Comparison of ENCODE assay signal across 8 cellular contexts in the genomic region with DNA sequence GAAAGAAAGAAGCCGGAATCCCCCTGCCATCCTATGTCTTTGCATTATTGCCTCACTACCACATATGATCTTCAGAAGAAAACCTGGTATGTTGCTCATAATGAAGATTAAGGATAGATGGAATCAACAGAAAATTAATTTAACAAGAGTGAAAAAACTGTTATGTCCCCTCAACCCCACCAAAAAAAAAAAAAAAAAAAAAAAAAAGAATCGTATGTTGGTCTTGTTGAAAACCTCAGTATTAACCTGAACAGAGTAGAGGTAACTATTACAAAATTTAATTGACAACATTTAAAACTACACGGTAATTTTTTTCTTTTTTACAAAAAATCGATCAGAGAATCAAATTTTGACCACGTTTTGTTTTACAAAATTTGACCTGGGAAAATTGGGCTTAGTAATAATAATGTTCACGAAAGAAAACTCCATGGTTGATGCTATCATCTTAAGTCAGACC. TPM values are rescaled to one million over a fixed set of nuclear protein-coding genes. Genes with fewer than 3 reads are reported as not detected.
DNase-seq lines count a peak whose midpoint lies in the region; ATAC-seq and TF ChIP-seq lines count a peak whose summit lies in the region.

No MANE protein-coding gene starts in this region.

- H3K27me3 ChIP-seq in right lobe of liver: no peaks in the 10 kb centered on the region
- H3K27me3 ChIP-seq in thyroid gland: no peaks in the 10 kb centered on the region

- H3K27me3 Mint-ChIP-seq in activated CD8-positive, alpha-beta memory T cell treated with anti-CD3 and anti-CD28 coated beads, Interleukin-2, amount 10 ng/mL, durations not matched to agents 7 days and 5 days: no peaks in the 10 kb centered on the region

- H3K27ac Mint-ChIP-seq in activated CD8-positive, alpha-beta memory T cell treated with anti-CD3 and anti-CD28 coated beads, Interleukin-2, amount 10 ng/mL, durations not matched to agents 7 days and 5 days: peak overlapping the region; percentile 98

- no peaks in the 10 kb centered on the region for H3K9me3 ChIP-seq in right lobe of liver
- H3K9me3 ChIP-seq in thyroid gland: no peaks in the 10 kb centered on the region

- 23% methylated on average over 6 of the region's 6 CpGs for WGBS in right lobe of liver (ENCODE audit: insufficient coverage, low coverage, low lambda C conversion rate, missing lambda C conversion rate)
- WGBS in thyroid gland, 2 donors: 23 to 31% methylated on average over 6 of the region's 6 CpGs

- no peaks in the 10 kb centered on the region for H3K9me3 Mint-ChIP-seq in activated CD8-positive, alpha-beta memory T cell treated with anti-CD3 and anti-CD28 coated beads, Interleukin-2, amount 10 ng/mL, durations not matched to agents 7 days and 5 days (ENCODE audit: low read depth)

- H3K4me1 Mint-ChIP-seq in activated CD8-positive, alpha-beta memory T cell treated with anti-CD3 and anti-CD28 coated beads, Interleukin-2, amount 10 ng/mL, durations not matched to agents 7 days and 5 days: peaks cover 22% of the 10 kb centered on the region

- peak overlapping the region; percentile 96 for H3K4me3 Mint-ChIP-seq in activated CD8-positive, alpha-beta memory T cell treated with anti-CD3 and anti-CD28 coated beads, Interleukin-2, amount 10 ng/mL, durations not matched to agents 7 days and 5 days

- in situ Hi-C loops in astrocyte of the cerebellum (cut with HindIII; ENCODE audit: low sequenced_read_pairs): no loop called here

- no peak for DNase-seq in activated CD8-positive, alpha-beta memory T cell treated with anti-CD3 and anti-CD28 coated beads, Interleukin-2, amount 10 ng/mL, durations not matched to agents 7 days and 5 days
- no peak for DNase-seq in activated CD8-positive, alpha-beta memory T cell treated with anti-CD3 and anti-CD28 coated beads, Interleukin-2, amount 50 U/mL, for 48 hours
- DNase-seq in astrocyte of the cerebellum (ENCODE audit: low read depth) (no peak), right lobe of liver (no peak), thyroid gland (no peak), AG20443 (ENCODE audit: low spot score) (no peak), NCI-H510A (lab: John Stamatoyannopoulos, UW) (no peak)

- H3K36me3 Mint-ChIP-seq in activated CD8-positive, alpha-beta memory T cell treated with anti-CD3 and anti-CD28 coated beads, Interleukin-2, amount 10 ng/mL, durations not matched to agents 7 days and 5 days: peaks cover 33% of the 10 kb centered on the region

- intact Hi-C loops in right lobe of liver (cut with DNase I): loop anchor here in 1 of 2 donors (5.0 kb wide), 1 partner anchor 100 kb away; no protein-coding TSS in a partner anchor
- intact Hi-C loops in thyroid gland (cut with DNase I): no loop called here

- H3K36me3 ChIP-seq in right lobe of liver (peaks cover 0 to 13% (median 0%) of the 10 kb centered on the region in 4 donors), thyroid gland (no peaks in the 10 kb centered on the region)

- no peak for TF ChIP-seq CTCF in astrocyte of the cerebellum (IDR thresholded peaks at IDR 0.05; ENCODE audit: low read depth, low read length, missing control alignments)
- TF ChIP-seq CTCF in right lobe of liver (IDR thresholded peaks at IDR 0.05): no peak
- TF ChIP-seq CTCF in thyroid gland (IDR thresholded peaks at IDR 0.05): peak in 1 of 6 experiments; percentile 26

- H3K4me3 ChIP-seq in astrocyte of the cerebellum (ENCODE audit: low read depth, low read length) (peak overlapping the region; percentile 100), right lobe of liver (peak overlapping the region; percentile 88 to 91 (median 89)), thyroid gland (replicated peaks in 1 of 3) (peak overlapping the region in 2 of 3 donors; percentile 40 to 81)

- H3K27ac ChIP-seq in right lobe of liver (peak overlapping the region; percentile 92 to 98 (median 97)), thyroid gland (peak overlapping the region; percentile 98 to 99 (median 99))

- no peak for TF ChIP-seq POLR2A in right lobe of liver (IDR thresholded peaks at IDR 0.05)
- TF ChIP-seq POLR2A in thyroid gland (IDR thresholded peaks at IDR 0.05): no peak

- CTCF ChIA-PET in activated CD8-positive, alpha-beta memory T cell treated with anti-CD3 and anti-CD28 coated beads, Interleukin-2, amount 10 ng/mL, durations not matched to agents 7 days and 5 days (lab: Charles Lee): interaction anchor here (0.6 to 4.6 kb wide), 17 partner anchors 9 to 232 kb away, joined by 3 to 32 read pairs (median 3); a partner anchor contains a TSS

- no peak for ATAC-seq in activated CD8-positive, alpha-beta memory T cell treated with anti-CD3 and anti-CD28 coated beads, Interleukin-2, amount 10 ng/mL, durations not matched to agents 7 days and 5 days
- ATAC-seq in right lobe of liver (no peak), HG02763 (IDR thresholded peaks at IDR 0.05; ENCODE audit: unreplicated experiment) (no peak)

- H3K4me1 ChIP-seq in right lobe of liver (peaks cover 0 to 26% (median 9%) of the 10 kb centered on the region in 4 donors), thyroid gland (peaks cover 26 to 30% of the 10 kb centered on the region in 2 donors)

RNA-seq across cellular contexts. Expression of a gene that starts 0.8 kb away (rescaled TPM):
- 100 to 1,000 TPM; 193 to 204 TPM for total RNA-seq in activated CD8-positive, alpha-beta memory T cell treated with anti-CD3 and anti-CD28 coated beads, Interleukin-2, amount 10 ng/mL, durations not matched to agents 7 days and 5 days
- total RNA-seq in right lobe of liver (10 to 100 TPM; 79.7 to 87.1 (median 83.8) TPM), thyroid gland (100 to 1,000 TPM; 183 to 262 (median 202) TPM)

RNA-seq across cellular contexts. Expression of a gene that starts 29.2 kb away (rescaled TPM):
- total RNA-seq in activated CD8-positive, alpha-beta memory T cell treated with anti-CD3 and anti-CD28 coated beads, Interleukin-2, amount 10 ng/mL, durations not matched to agents 7 days and 5 days: 1 to 10 TPM in 1 of 2 experiments, under 1 TPM in 1; 0.37 to 1.1 TPM
- total RNA-seq in right lobe of liver (1 to 10 TPM; 1.6 to 7.3 (median 2.1) TPM), thyroid gland (1 to 10 TPM; 4.4 to 6.2 (median 5.5) TPM)
